Comparison of ENCODE assay signal across 1 cellular context in genomic region chr3:58432905-58433304, GRCh38.
TF ChIP-seq lines count a peak whose summit lies in the region.

No MANE protein-coding gene starts in this region.

TF ChIP-seq in K562, 482 proteins besides CTCF, POLR2A, EP300 and RAD21 (continued from another document):
- TF ChIP-seq ZNF408 (CRISPR knock-in tag; IDR thresholded peaks at IDR 0.05; ENCODE audit: low read depth) (no peak), PRPF4 (IDR thresholded peaks at IDR 0.05; ENCODE audit: insufficient read depth, low read depth, low read length, poor library complexity, severe bottlenecking) (no peak), ZNF398 (CRISPR knock-in tag; IDR thresholded peaks at IDR 0.05) (no peak), BRD4 (IDR thresholded peaks at IDR 0.05) (no peak), SRSF7 (optimal IDR thresholded peaks at IDR 0.05; ENCODE audit: low read depth, low read length) (no peak)
